ENCODE assay signal across 37 cellular contexts in the genomic region with DNA sequence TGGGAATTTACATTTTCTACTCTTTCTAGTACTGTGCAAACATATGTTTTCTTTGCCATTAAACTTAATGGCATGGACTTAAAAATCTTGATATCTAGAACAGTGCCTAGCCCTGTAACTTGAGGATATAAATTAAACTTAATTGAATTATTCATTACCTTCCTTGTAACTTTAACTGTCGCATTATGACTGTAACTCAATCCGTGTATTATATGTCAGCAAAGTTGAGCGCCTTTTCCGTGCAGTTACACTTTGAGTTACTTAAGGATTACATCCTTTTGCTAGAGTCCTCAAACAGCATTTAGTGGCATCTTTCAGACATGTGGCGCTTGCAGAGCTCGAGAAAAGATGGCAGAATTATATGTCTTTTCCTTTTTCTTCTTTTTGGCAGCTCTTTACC.
DNase-seq lines count a peak whose midpoint lies in the region; ATAC-seq, FAIRE-seq and TF ChIP-seq lines count a peak whose summit lies in the region.
"Had no signal": no experiment of that assay in that cellular context is flagged by ENCODE, and none has a peak within 500 bp of the region (broad histone marks: within the 10 kb centered on the region; RNA-seq: fewer than 3 reads in every experiment).

No MANE protein-coding gene starts in this region.

- DNase-seq in HEK293T (ENCODE audit: extremely low spot score) (no peak), left kidney (ENCODE audit: low read depth, low spot score) (peak; percentile 51), nephron progenitor cell (no peak), epidermal melanocyte (ENCODE audit: insufficient read length, low spot score) (no peak), dorsolateral prefrontal cortex (no peak), erythroblast (lab: John Stamatoyannopoulos, UW) (no peak)
- DNase-seq: 8988T; ACHN; AML-193; BE2C; C1 segment of cervical spinal cord; Caco-2; Calu3; CD4-positive, alpha-beta memory T cell; CD4-positive, alpha-beta T cell; CD4-positive, CD25-positive, alpha-beta regulatory T cell; CD8-positive, alpha-beta memory T cell; CD8-positive, alpha-beta T cell; COR-L47; DMS 273 treated with DMSO at 0.1 percent for 48 hours; DMS153; DMS53; DMS79; DMS79 treated with DMSO at 0.1 percent for 48 hours; DND-41; EL had no signal

- H3K36me3 Mint-ChIP-seq in nephron progenitor cell (ENCODE audit: low read depth), result no peaks in the 10 kb centered on the region
- H3K36me3 Mint-ChIP-seq: CD14-positive monocyte; CD4-positive, alpha-beta memory T cell; CD4-positive, CD25-positive, alpha-beta regulatory T cell; CD8-positive, alpha-beta memory T cell; CD8-positive, alpha-beta T cell had no signal

- no peak for TF ChIP-seq POLR2A in erythroblast (IDR thresholded peaks at IDR 0.05; ENCODE audit: low read length)

- CTCF ChIA-PET in HEK293T (lab: Yijun Ruan, JAX), result no interaction called here

- peaks cover 16% of the 10 kb centered on the region for H3K4me1 Mint-ChIP-seq in nephron progenitor cell
- H3K4me1 Mint-ChIP-seq: B cell; CD14-positive monocyte; CD4-positive, alpha-beta memory T cell; CD4-positive, CD25-positive, alpha-beta regulatory T cell; CD8-positive, alpha-beta memory T cell had no signal

- no peaks in the 10 kb centered on the region for H3K27me3 ChIP-seq in dorsolateral prefrontal cortex
- H3K27me3 ChIP-seq: BE2C; BLaER1; BLaER1 treated with 17β-estradiol and CSF1 and Interleukin-3, amounts not matched to agents 10 nM and 100 nM had no signal

- TF ChIP-seq CTCF in nephron progenitor cell (IDR thresholded peaks at IDR 0.05) (no peak), dorsolateral prefrontal cortex (IDR thresholded peaks at IDR 0.05 in 54 of 56, conservative IDR thresholded peaks at IDR 0.05 in 2 of 56; ENCODE audit: low read depth in 1 of 56, partially characterized antibody in 56 of 56) (no peak)

- no peak overlapping the region for H3K4me3 Mint-ChIP-seq in nephron progenitor cell
- H3K4me3 Mint-ChIP-seq: B cell; CD14-positive monocyte; CD4-positive, alpha-beta memory T cell; CD4-positive, alpha-beta T cell; CD4-positive, CD25-positive, alpha-beta regulatory T cell; CD8-positive, alpha-beta memory T cell; CD8-positive, alpha-beta T cell had no signal

- H3K27ac Mint-ChIP-seq in nephron progenitor cell, result peak overlapping the region; percentile 6
- H3K27ac Mint-ChIP-seq: B cell; CD14-positive monocyte; CD4-positive, alpha-beta memory T cell; CD4-positive, alpha-beta T cell; CD4-positive, CD25-positive, alpha-beta regulatory T cell; CD8-positive, alpha-beta memory T cell; CD8-positive, alpha-beta T cell had no signal

- H3K27ac ChIP-seq in dorsolateral prefrontal cortex, result no peak overlapping the region
- H3K27ac ChIP-seq: 22Rv1; A549; BLaER1; BLaER1 treated with 17β-estradiol and CSF1 and Interleukin-3, amounts not matched to agents 10 nM and 100 nM; C4-2B had no signal

- POLR2A ChIA-PET in HEK293T (lab: Yijun Ruan, JAX), result no interaction called here

- FAIRE-seq in G401.6 (lab: Jason Lieb, UNC), result peak; percentile 75
- FAIRE-seq: A204.1, A549, D721Med had no signal

- no peak overlapping the region for H3K4me3 ChIP-seq in dorsolateral prefrontal cortex
- H3K4me3 ChIP-seq: A549; BLaER1; BLaER1 treated with 17β-estradiol and CSF1 and Interleukin-3, amounts not matched to agents 10 nM and 100 nM had no signal

- H3K9me3 Mint-ChIP-seq in nephron progenitor cell, result no peaks in the 10 kb centered on the region

- no peak for ATAC-seq in HG03565 (IDR thresholded peaks at IDR 0.05; ENCODE audit: unreplicated experiment)
- ATAC-seq: A549; CD8-positive, alpha-beta T cell had no signal

- H3K27me3 Mint-ChIP-seq in nephron progenitor cell (ENCODE audit: low read depth, poor library complexity), result no peaks in the 10 kb centered on the region
- H3K27me3 Mint-ChIP-seq: B cell; CD4-positive, alpha-beta memory T cell; CD4-positive, alpha-beta T cell; CD4-positive, CD25-positive, alpha-beta regulatory T cell; CD8-positive, alpha-beta memory T cell had no signal

- intact Hi-C loops in dorsolateral prefrontal cortex (cut with DNase I), result loop anchor here in 1 of 2 donors (10.0 kb wide), 1 partner anchor 120 kb away; no protein-coding TSS in a partner anchor

TF ChIP-seq in HEK293T, 16 proteins besides CTCF, POLR2A, EP300 and RAD21:
- TF ChIP-seq NFRKB (IDR thresholded peaks at IDR 0.05), result no peak
- TF ChIP-seq ELF4 (IDR thresholded peaks at IDR 0.05), result no peak
- no peak for TF ChIP-seq SP1 (IDR thresholded peaks at IDR 0.05)
- no peak for TF ChIP-seq FOXK2 (IDR thresholded peaks at IDR 0.05)
- 0 out of 2 replicates have a peak, but pooled peaks have one; percentile 15 for TF ChIP-seq L3MBTL2 (conservative IDR thresholded peaks at IDR 0.05)
- 0 out of 2 replicates have a peak, but pooled peaks have one; percentile 33 for TF ChIP-seq ARNT (IDR thresholded peaks at IDR 0.05)
- TF ChIP-seq, protein P1, sequence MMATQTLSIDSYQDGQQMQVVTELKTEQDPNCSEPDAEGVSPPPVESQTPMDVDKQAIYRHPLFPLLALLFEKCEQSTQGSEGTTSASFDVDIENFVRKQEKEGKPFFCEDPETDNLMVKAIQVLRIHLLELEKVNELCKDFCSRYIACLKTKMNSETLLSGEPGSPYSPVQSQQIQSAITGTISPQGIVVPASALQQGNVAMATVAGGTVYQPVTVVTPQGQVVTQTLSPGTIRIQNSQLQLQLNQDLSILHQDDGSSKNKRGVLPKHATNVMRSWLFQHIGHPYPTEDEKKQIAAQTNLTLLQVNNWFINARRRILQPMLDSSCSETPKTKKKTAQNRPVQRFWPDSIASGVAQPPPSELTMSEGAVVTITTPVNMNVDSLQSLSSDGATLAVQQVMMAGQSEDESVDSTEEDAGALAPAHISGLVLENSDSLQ (IDR thresholded peaks at IDR 0.05), result peak; percentile 84
- TF ChIP-seq BHLHE40 (IDR thresholded peaks at IDR 0.05; ENCODE audit: borderline replicate concordance), result no peak
- no peak for TF ChIP-seq TARDBP (IDR thresholded peaks at IDR 0.05)
- no peak for TF ChIP-seq CTBP1 (IDR thresholded peaks at IDR 0.05; ENCODE audit: borderline replicate concordance)
